ENCODE assay signal across 23 cellular contexts in the genomic region with DNA sequence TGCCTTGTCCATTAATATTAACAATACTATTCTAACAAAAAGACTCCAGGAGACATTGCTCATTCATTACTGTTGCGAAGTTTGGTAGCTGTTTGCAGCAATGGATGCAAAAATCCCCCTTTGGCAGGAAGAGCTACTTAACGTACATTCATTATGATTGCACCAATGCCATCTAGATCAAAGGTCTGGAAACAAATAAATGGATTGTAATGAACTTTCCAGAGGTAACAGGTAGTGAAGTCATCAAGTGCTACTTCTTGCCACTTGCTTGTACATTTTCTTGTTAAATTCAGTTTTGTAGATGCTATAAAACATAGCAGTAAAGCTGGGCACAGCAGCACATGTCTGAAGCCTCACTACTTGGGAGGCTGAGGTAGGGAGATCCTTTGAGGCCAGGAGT.
DNase-seq lines count a peak whose midpoint lies in the region; ATAC-seq, FAIRE-seq and TF ChIP-seq lines count a peak whose summit lies in the region.
"Had no signal": no experiment of that assay in that cellular context is flagged by ENCODE, and none has a peak within 500 bp of the region (broad histone marks: within the 10 kb centered on the region; RNA-seq: fewer than 3 reads in every experiment).

No MANE protein-coding gene starts in this region.

- H3K9me3 ChIP-seq in RWPE2 (ENCODE audit: severe bottlenecking) (no peaks in the 10 kb centered on the region), OCI-LY7 (ENCODE audit: low read length) (no peaks in the 10 kb centered on the region), left lung (no peaks in the 10 kb centered on the region)
- H3K9me3 ChIP-seq: BLaER1, SK-N-SH had no signal

- no peak overlapping the region for H3K4me3 ChIP-seq in RWPE2 (ENCODE audit: severe bottlenecking)
- H3K4me3 ChIP-seq in OCI-LY7 (ENCODE audit: low read depth, low read length, poor library complexity, severe bottlenecking): no peak overlapping the region
- H3K4me3 ChIP-seq in left lung: no peak overlapping the region
- H3K4me3 ChIP-seq: BLaER1, GM23338 had no signal

- H2AFZ ChIP-seq in OCI-LY7 (ENCODE audit: low read length): no peak overlapping the region
- H2AFZ ChIP-seq: GM23338 had no signal

- POLR2A ChIA-PET in OCI-LY7 (lab: Charles Lee): interaction anchor here (0.8 kb wide), 1 partner anchor 21 kb away, joined by 3 read pairs; no protein-coding TSS in a partner anchor

- CTCF ChIA-PET in OCI-LY7 (lab: Charles Lee; ENCODE audit: unreplicated experiment): no interaction called here

- H3K36me3 ChIP-seq in RWPE2 (ENCODE audit: low read depth) (no peaks in the 10 kb centered on the region), OCI-LY7 (ENCODE audit: insufficient read depth, low read length) (no peaks in the 10 kb centered on the region), left lung (no peaks in the 10 kb centered on the region)
- H3K36me3 ChIP-seq: BLaER1 had no signal

- no peak for TF ChIP-seq POLR2A in H54 (IDR thresholded peaks at IDR 0.05; ENCODE audit: low read depth, low read length)

- no peaks in the 10 kb centered on the region for H3K79me2 ChIP-seq in OCI-LY7 (ENCODE audit: insufficient read depth, low read depth, low read length)

- intact Hi-C loops in OCI-LY7 (cut with micrococcal nuclease; ENCODE audit: unreplicated experiment) (no loop called here), left lung (cut with DNase I) (no loop called here)

- H3K4me2 ChIP-seq in OCI-LY7 (ENCODE audit: low read length): no peak overlapping the region
- H3K4me2 ChIP-seq: BLaER1, GM23338, SK-N-SH had no signal

- ATAC-seq in RWPE2 (ENCODE audit: low read depth) (no peak), left lobe of liver (peak; percentile 28), GM21360 (IDR thresholded peaks at IDR 0.05; ENCODE audit: unreplicated experiment) (no peak), left lung (no peak)
- ATAC-seq: GM23338 had no signal

- no peaks in the 10 kb centered on the region for H3K9me2 ChIP-seq in OCI-LY7 (ENCODE audit: insufficient read depth, low read length)
- H3K9me2 ChIP-seq: SK-N-SH had no signal

- H4K20me1 ChIP-seq in OCI-LY7 (ENCODE audit: insufficient read depth, low read length): no peaks in the 10 kb centered on the region
- H4K20me1 ChIP-seq: BLaER1 had no signal

- TF ChIP-seq CTCF in RWPE2 (IDR thresholded peaks at IDR 0.05; ENCODE audit: poor library complexity, severe bottlenecking): no peak
- no peak for TF ChIP-seq CTCF in OCI-LY7 (conservative IDR thresholded peaks at IDR 0.05; ENCODE audit: low read length)
- TF ChIP-seq CTCF in left lung (IDR thresholded peaks at IDR 0.05): no peak

- peaks cover 48% of the 10 kb centered on the region for H3K4me1 ChIP-seq in RWPE2 (ENCODE audit: insufficient read depth, poor library complexity, severe bottlenecking)
- no peaks in the 10 kb centered on the region for H3K4me1 ChIP-seq in OCI-LY7 (ENCODE audit: insufficient read depth, low read length, poor library complexity, severe bottlenecking)
- H3K4me1 ChIP-seq in left lung: peaks cover 6 to 7% of the 10 kb centered on the region in 2 donors
- H3K4me1 ChIP-seq: BLaER1 had no signal

- H3K27me3 ChIP-seq in RWPE2 (ENCODE audit: insufficient read depth, poor library complexity, severe bottlenecking): no peaks in the 10 kb centered on the region
- H3K27me3 ChIP-seq in left lung: no peaks in the 10 kb centered on the region
- H3K27me3 ChIP-seq: BLaER1 had no signal

- H3K27ac ChIP-seq in RWPE2 (ENCODE audit: poor library complexity, severe bottlenecking): peak overlapping the region; percentile 83
- H3K27ac ChIP-seq in OCI-LY7 (ENCODE audit: low read depth, low read length, poor library complexity, severe bottlenecking): no peak overlapping the region
- H3K27ac ChIP-seq in left lung: no peak overlapping the region
- H3K27ac ChIP-seq: BLaER1 had no signal

- DNase-seq in H54 (ENCODE audit: insufficient read length, low spot score): no peak
- no peak for DNase-seq in RWPE2 (ENCODE audit: low spot score)
- no peak for DNase-seq in left lobe of liver (ENCODE audit: low spot score)
- peak; percentile 34 for DNase-seq in renal cortical epithelial cell (ENCODE audit: low read depth)
- no peak for DNase-seq in epidermal melanocyte (ENCODE audit: insufficient read length, low spot score)
- no peak for DNase-seq in OCI-LY7 (ENCODE audit: low spot score)
- no peak for DNase-seq in left lung
- DNase-seq: CD4-positive, CD25-positive, alpha-beta regulatory T cell; HCEC 1CT; KBM-7; MV-4-11; NCI-H1105 treated with DMSO at 0.1 percent for 48 hours; NCI-H146; NCI-H1930; NCI-H2227 treated with DMSO at 0.1 percent for 48 hours; NCI-H510A; NCI-H69; SK-N-SH; SW 1271 had no signal

- no TSS peak for BruUV-seq in OCI-LY7 (replicated peaks; lab: Mats Ljungman, UMichigan)

- FAIRE-seq in H54 (lab: Jason Lieb, UNC): peak; percentile 76
- FAIRE-seq: RCC 7860 had no signal
